Comparison of ENCODE assay signal across 7 cellular contexts in the genomic region with DNA sequence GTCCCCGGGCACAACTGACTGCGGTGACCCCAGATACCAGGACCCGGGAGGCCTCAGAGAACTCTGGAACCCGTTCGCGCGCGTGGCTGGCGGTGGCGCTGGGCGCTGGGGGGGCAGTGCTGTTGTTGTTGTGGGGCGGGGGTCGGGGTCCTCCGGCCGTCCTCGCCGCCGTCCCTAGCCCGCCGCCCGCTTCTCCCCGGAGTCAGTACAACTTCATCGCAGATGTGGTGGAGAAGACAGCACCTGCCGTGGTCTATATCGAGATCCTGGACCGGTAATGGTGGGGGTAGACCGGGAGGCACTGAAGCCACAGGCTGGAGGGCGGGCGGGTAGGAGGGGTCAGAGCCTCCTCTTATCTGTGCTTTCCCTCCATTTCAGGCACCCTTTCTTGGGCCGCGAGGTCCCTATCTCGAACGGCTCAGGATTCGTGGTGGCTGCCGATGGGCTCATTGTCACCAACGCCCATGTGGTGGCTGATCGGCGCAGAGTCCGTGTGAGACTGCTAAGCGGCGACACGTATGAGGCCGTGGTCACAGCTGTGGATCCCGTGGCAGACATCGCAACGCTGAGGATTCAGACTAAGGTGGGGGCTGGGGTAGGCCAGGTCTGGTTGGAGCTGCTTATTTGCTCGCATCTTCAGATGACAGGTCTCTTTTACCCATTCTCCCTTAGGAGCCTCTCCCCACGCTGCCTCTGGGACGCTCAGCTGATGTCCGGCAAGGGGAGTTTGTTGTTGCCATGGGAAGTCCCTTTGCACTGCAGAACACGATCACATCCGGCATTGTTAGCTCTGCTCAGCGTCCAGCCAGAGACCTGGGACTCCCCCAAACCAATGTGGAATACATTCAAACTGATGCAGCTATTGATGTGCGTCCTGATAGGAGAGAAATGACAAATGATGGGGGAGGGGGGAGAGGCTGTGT. TPM values are rescaled to one million over a fixed set of nuclear protein-coding genes. Genes with fewer than 3 reads are reported as not detected.
DNase-seq lines count a peak whose midpoint lies in the region; ATAC-seq and TF ChIP-seq lines count a peak whose summit lies in the region.

No MANE protein-coding gene starts in this region.

- peak overlapping the region; percentile 88 for H3K9ac ChIP-seq in HCT116 (ENCODE audit: low read length)
- H3K9ac ChIP-seq in neural progenitor cell: peak overlapping the region; percentile 29

- intact Hi-C loops in HCT116 (cut with micrococcal nuclease): loop anchor here (1.0 to 5.0 kb wide), 2 partner anchors 24 to 278 kb away; no protein-coding TSS in a partner anchor

- BruUV-seq in HCT116 (replicated peaks; lab: Mats Ljungman, UMichigan): TSS peak; percentile 49

- no peaks in the 10 kb centered on the region for H4K20me1 ChIP-seq in HCT116 (ENCODE audit: insufficient read depth)
- H4K20me1 ChIP-seq in neural progenitor cell (ENCODE audit: low read depth): no peaks in the 10 kb centered on the region

- H3K4me2 ChIP-seq in HCT116 (ENCODE audit: low read length) (peak overlapping the region; percentile 86), neural progenitor cell (peak overlapping the region; percentile 92)

- no peak for DNase-seq in GM12864 (ENCODE audit: low read depth)
- DNase-seq in HCT116 (ENCODE audit: low read depth, low spot score): no peak
- peak; percentile 23 for DNase-seq in NCI-H146 treated with DMSO at 0.1 percent for 48 hours (lab: John Stamatoyannopoulos, UW; ENCODE audit: unreplicated experiment)
- peak; percentile 31 for DNase-seq in fibroblast of the aortic adventitia (ENCODE audit: low read depth)
- DNase-seq in neural progenitor cell (ENCODE audit: low spot score): peak; percentile 53

- H3K9me3 ChIP-seq in HCT116 (ENCODE audit: control insufficient read depth in 1 of 2, insufficient read depth in 1 of 2, low read depth in 1 of 2, low read length in 2 of 2) (no peaks in the 10 kb centered on the region), neural progenitor cell (ENCODE audit: low read depth) (no peaks in the 10 kb centered on the region)

- H3K36me3 ChIP-seq in HCT116 (ENCODE audit: control insufficient read depth in 1 of 2, insufficient read depth in 2 of 2, low read length in 2 of 2): peaks cover 18 to 27% of the 10 kb centered on the region in 2 experiments
- no peaks in the 10 kb centered on the region for H3K36me3 ChIP-seq in neural progenitor cell

- H3K27me3 Mint-ChIP-seq in activated T-helper 17 cell treated with anti-CD3 and anti-CD28 coated beads, Interleukin-2, amount 50 U/mL, for 72 hours: no peaks in the 10 kb centered on the region
- peaks cover 7% of the 10 kb centered on the region for H3K27me3 Mint-ChIP-seq in neural progenitor cell (ENCODE audit: insufficient read depth, low read depth)

- H3K27ac Mint-ChIP-seq in activated T-helper 17 cell treated with anti-CD3 and anti-CD28 coated beads, Interleukin-2, amount 50 U/mL, for 72 hours: peak overlapping the region; percentile 55
- no peak overlapping the region for H3K27ac Mint-ChIP-seq in neural progenitor cell

- H3K4me1 Mint-ChIP-seq in activated T-helper 17 cell treated with anti-CD3 and anti-CD28 coated beads, Interleukin-2, amount 50 U/mL, for 72 hours: peaks cover 21% of the 10 kb centered on the region
- H3K4me1 Mint-ChIP-seq in neural progenitor cell: peaks cover 32% of the 10 kb centered on the region

- H3K4me3 Mint-ChIP-seq in activated T-helper 17 cell treated with anti-CD3 and anti-CD28 coated beads, Interleukin-2, amount 50 U/mL, for 72 hours: peak overlapping the region; percentile 98
- H3K4me3 Mint-ChIP-seq in neural progenitor cell: peak overlapping the region; percentile 96

- H3K4me1 ChIP-seq in HCT116 (ENCODE audit: control insufficient read depth in 1 of 2, insufficient read depth in 2 of 2, low read length in 2 of 2) (peaks cover 14 to 30% of the 10 kb centered on the region in 2 experiments), neural progenitor cell (peaks cover 16% of the 10 kb centered on the region)

- TF ChIP-seq POLR2A in HCT116 (IDR thresholded peaks at IDR 0.05; ENCODE audit: borderline replicate concordance, extremely low read depth, insufficient read depth, insufficient read length): peak; percentile 17

- H2AFZ ChIP-seq in HCT116 (ENCODE audit: low read depth, low read length, poor library complexity, severe bottlenecking): no peak overlapping the region
- H2AFZ ChIP-seq in neural progenitor cell (replicated peaks): peak overlapping the region; percentile 68

- peaks cover 12% of the 10 kb centered on the region for H3F3A ChIP-seq in neural progenitor cell (ENCODE audit: low read depth)

- CTCF ChIA-PET in HCT116 (lab: Charles Lee): interaction anchor here (1.0 to 2.3 kb wide), 4 partner anchors 15 to 195 kb away, joined by 3 to 7 read pairs (median 5); a partner anchor contains a TSS

- H3K27ac ChIP-seq in HCT116 (ENCODE audit: low read depth, low read length) (peak overlapping the region; percentile 76), neural progenitor cell (no peak overlapping the region)

- POLR2A ChIA-PET in HCT116 (lab: Charles Lee): interaction anchor here (1.0 to 1.3 kb wide), 4 partner anchors 13 to 58 kb away, joined by 3 to 7 read pairs (median 3); a partner anchor contains a TSS

- H3K79me2 ChIP-seq in HCT116 (ENCODE audit: insufficient read depth, low read length) (peaks cover 42% of the 10 kb centered on the region), neural progenitor cell (ENCODE audit: low read depth) (peaks cover 35% of the 10 kb centered on the region)

- TF ChIP-seq CTCF in GM12864 (IDR thresholded peaks at IDR 0.05; ENCODE audit: low read depth, low read length, missing control alignments) (no peak), HCT116 (IDR thresholded peaks at IDR 0.05 in 2 of 3, conservative IDR thresholded peaks at IDR 0.05 in 1 of 3; ENCODE audit: borderline replicate concordance in 1 of 3, insufficient read depth in 1 of 3, low read depth in 2 of 3, low read length in 2 of 3) (no peak), fibroblast of the aortic adventitia (IDR thresholded peaks at IDR 0.05; ENCODE audit: insufficient read depth, low read length) (no peak), neural progenitor cell (IDR thresholded peaks at IDR 0.05) (no peak)

- H3K9me3 Mint-ChIP-seq in activated T-helper 17 cell treated with anti-CD3 and anti-CD28 coated beads, Interleukin-2, amount 50 U/mL, for 72 hours: no peaks in the 10 kb centered on the region
- H3K9me3 Mint-ChIP-seq in neural progenitor cell: no peaks in the 10 kb centered on the region

- H3K36me3 Mint-ChIP-seq in activated T-helper 17 cell treated with anti-CD3 and anti-CD28 coated beads, Interleukin-2, amount 50 U/mL, for 72 hours (ENCODE audit: low read depth): peaks cover 65% of the 10 kb centered on the region
- peaks cover 32% of the 10 kb centered on the region for H3K36me3 Mint-ChIP-seq in neural progenitor cell

- RAD21 ChIA-PET in HCT116 (lab: Charles Lee; ENCODE audit: low non-redundant PET in 1 of 2, low total read pairs in 2 of 2, uncharacterized antibody in 2 of 2, unreplicated experiment in 2 of 2): interaction anchor here (0.8 to 1.0 kb wide), 2 partner anchors 48 to 58 kb away, joined by 3 read pairs; a partner anchor contains a TSS

- H3K27me3 ChIP-seq in HCT116 (ENCODE audit: insufficient read depth, low read length) (no peaks in the 10 kb centered on the region), neural progenitor cell (no peaks in the 10 kb centered on the region)

- TF ChIP-seq RAD21 in HCT116 (IDR thresholded peaks at IDR 0.05; ENCODE audit: low read depth): no peak

- H3K4me3 ChIP-seq in GM12864 (ENCODE audit: low read depth, low read length) (peak overlapping the region; percentile 99), HCT116 (replicated peaks in 1 of 2; ENCODE audit: low read depth in 1 of 2, low read length in 2 of 2) (peak overlapping the region; percentile 98 to 100), fibroblast of the aortic adventitia (ENCODE audit: low read depth, low read length) (peak overlapping the region; percentile 99), neural progenitor cell (peak overlapping the region; percentile 97)

- H3K9me2 ChIP-seq in HCT116 (ENCODE audit: insufficient read depth): no peaks in the 10 kb centered on the region

- ATAC-seq in HCT116: peak; percentile 39
- ATAC-seq in activated T-helper 17 cell treated with anti-CD3 and anti-CD28 coated beads, Interleukin-2, amount 50 U/mL, for 72 hours (replicated peaks): peak; percentile 70
- ATAC-seq in HG02884 (IDR thresholded peaks at IDR 0.05; ENCODE audit: unreplicated experiment): no peak

TF ChIP-seq in HCT116, 20 proteins besides CTCF, POLR2A, EP300 and RAD21 (continues in another document):
- TF ChIP-seq ELF1 (IDR thresholded peaks at IDR 0.05; ENCODE audit: borderline replicate concordance, low read depth): no peak

RNA-seq across cellular contexts. Expression of a gene that starts 0.8 kb away (rescaled TPM):
- total RNA-seq in HCT116 (2021; ENCODE audit: unreplicated experiment) (36.2 TPM), fibroblast of the aortic adventitia (ENCODE audit: low replicate concordance) (27.1 and 32.9 TPM in 2 replicates), neural progenitor cell (ENCODE audit: low replicate concordance) (18.5 and 28.4 TPM in 2 replicates)
- 29.0 and 33.4 TPM in 2 replicates for polyA plus RNA-seq in HCT116 (2012)
- total RNA-seq in activated T-helper 17 cell treated with anti-CD3 and anti-CD28 coated beads, Interleukin-2, amount 50 U/mL, for 72 hours: 10 to 100 TPM; 75.6 to 81.2 TPM

RNA-seq across cellular contexts. Expression of a gene that starts 1.0 kb away (rescaled TPM):
- total RNA-seq in HCT116 (2021; ENCODE audit: unreplicated experiment) (116 TPM), fibroblast of the aortic adventitia (ENCODE audit: low replicate concordance) (18.1 and 88.0 TPM in 2 replicates), neural progenitor cell (ENCODE audit: low replicate concordance) (47.9 and 73.7 TPM in 2 replicates)
- polyA plus RNA-seq in HCT116 (2012): 115 and 127 TPM in 2 replicates
- 100 to 1,000 TPM in 1 of 2 donors, 10 to 100 TPM in 1; 72.2 to 116 TPM for total RNA-seq in activated T-helper 17 cell treated with anti-CD3 and anti-CD28 coated beads, Interleukin-2, amount 50 U/mL, for 72 hours

RNA-seq across cellular contexts. Expression of a gene that starts 4.5 kb away (rescaled TPM):
- total RNA-seq in HCT116 (2021; ENCODE audit: unreplicated experiment) (0.98 TPM), fibroblast of the aortic adventitia (ENCODE audit: low replicate concordance) (0.27 TPM in 1 of 2 replicates, not detected in the other), neural progenitor cell (ENCODE audit: low replicate concordance) (0.11 and 0.71 TPM in 2 replicates)
- polyA plus RNA-seq in HCT116 (2012): 0.48 and 0.50 TPM in 2 replicates
- total RNA-seq in activated T-helper 17 cell treated with anti-CD3 and anti-CD28 coated beads, Interleukin-2, amount 50 U/mL, for 72 hours: under 1 TPM; 0.74 to 0.76 TPM

RNA-seq across cellular contexts. Expression of a gene that starts 16.2 kb away (rescaled TPM):
- total RNA-seq in HCT116 (2021; ENCODE audit: unreplicated experiment): not detected
- polyA plus RNA-seq in HCT116 (2012): 0.04 and 0.06 TPM in 2 replicates
- 1 to 10 TPM in 1 of 2 donors, under 1 TPM in 1; 0.39 to 1.4 TPM for total RNA-seq in activated T-helper 17 cell treated with anti-CD3 and anti-CD28 coated beads, Interleukin-2, amount 50 U/mL, for 72 hours
- not detected in 2 replicates for total RNA-seq in fibroblast of the aortic adventitia (ENCODE audit: low replicate concordance)
- not detected in 2 replicates for total RNA-seq in neural progenitor cell (ENCODE audit: low replicate concordance)

RNA-seq across cellular contexts. Expression of a gene that starts 23.0 kb away (rescaled TPM):
- total RNA-seq in HCT116 (2021; ENCODE audit: unreplicated experiment) (39.9 TPM), fibroblast of the aortic adventitia (ENCODE audit: low replicate concordance) (27.5 and 28.9 TPM in 2 replicates), neural progenitor cell (ENCODE audit: low replicate concordance) (10.9 and 13.8 TPM in 2 replicates)
- polyA plus RNA-seq in HCT116 (2012): 61.5 and 64.4 TPM in 2 replicates
- total RNA-seq in activated T-helper 17 cell treated with anti-CD3 and anti-CD28 coated beads, Interleukin-2, amount 50 U/mL, for 72 hours: 10 to 100 TPM; 22.0 to 32.8 TPM

Comparison
In these comparisons a context has a peak if more than half of its experiments do, and no peak if none do; other contexts are left out.
1. DNase-seq: peak in NCI-H146 treated with DMSO at 0.1 percent for 48 hours (single experiment), fibroblast of the aortic adventitia (single experiment) and neural progenitor cell (single experiment); none in GM12864 (single experiment) and HCT116 (single experiment).
2. Peak in every context shown above with its lines, with median percentiles within 50 percentile points of each other: H3K4me3 ChIP-seq.